In genomic region chr5:108818613-108819272, GRCh38 we compare ENCODE assay signal across 8 cellular contexts.
DNase-seq lines count a peak whose midpoint lies in the region; ATAC-seq and TF ChIP-seq lines count a peak whose summit lies in the region.

No MANE protein-coding gene starts in this region.

- intact Hi-C loops in left lung (cut with DNase I) = no loop called here

- H3K56ac ChIP-seq in mesendoderm (ENCODE audit: low read length) = no peak overlapping the region

- no peaks in the 10 kb centered on the region for H3K4me1 ChIP-seq in left lung
- no peaks in the 10 kb centered on the region for H3K4me1 ChIP-seq in mesendoderm (ENCODE audit: control insufficient read depth, low read depth, low read length)
- H3K4me1 ChIP-seq in gastroesophageal sphincter = peaks cover 0 to 56% (median 4%) of the 10 kb centered on the region in 3 donors

- no peak overlapping the region for H3K18ac ChIP-seq in mesendoderm (ENCODE audit: low read length)

- H3K79me2 ChIP-seq in mesendoderm (ENCODE audit: control insufficient read depth, insufficient read depth, low read length) = no peaks in the 10 kb centered on the region

- DNase-seq in NB4 (ENCODE audit: low read depth) = peak; percentile 20
- no peak for DNase-seq in left lung
- DNase-seq in mesendoderm = no peak
- DNase-seq in mucosa of gallbladder (ENCODE audit: low spot score) = no peak
- no peak for DNase-seq in H4 (ENCODE audit: low spot score)

- no peaks in the 10 kb centered on the region for H3K27me3 ChIP-seq in left lung
- no peaks in the 10 kb centered on the region for H3K27me3 ChIP-seq in mesendoderm (ENCODE audit: insufficient read depth, low read length, poor library complexity)
- H3K27me3 ChIP-seq in gastroesophageal sphincter = no peaks in the 10 kb centered on the region

- H2BK5ac ChIP-seq in mesendoderm (ENCODE audit: low read length) = no peak overlapping the region

- H3K27ac ChIP-seq in left lung (no peak overlapping the region), mesendoderm (ENCODE audit: low read depth, low read length) (no peak overlapping the region), gastroesophageal sphincter (no peak overlapping the region)

- ATAC-seq in GM18870 (IDR thresholded peaks at IDR 0.05; ENCODE audit: unreplicated experiment) = peak; percentile 99
- ATAC-seq in HG02588 (IDR thresholded peaks at IDR 0.05; ENCODE audit: unreplicated experiment) = peak; percentile 98
- peak; percentile 41 for ATAC-seq in left lung
- ATAC-seq in gastroesophageal sphincter = no peak

- no peak overlapping the region for H3K23ac ChIP-seq in mesendoderm (ENCODE audit: low read length)

- no peak overlapping the region for H4K8ac ChIP-seq in mesendoderm (ENCODE audit: low read depth, low read length)

- TF ChIP-seq POLR2A in NB4 (IDR thresholded peaks at IDR 0.05; ENCODE audit: extremely low read depth, insufficient read length) = no peak
- no peak for TF ChIP-seq POLR2A in gastroesophageal sphincter (IDR thresholded peaks at IDR 0.05)

- no peaks in the 10 kb centered on the region for H3K9me3 ChIP-seq in left lung
- no peaks in the 10 kb centered on the region for H3K9me3 ChIP-seq in gastroesophageal sphincter

- H3K36me3 ChIP-seq in left lung (no peaks in the 10 kb centered on the region), mesendoderm (ENCODE audit: control insufficient read depth, insufficient read depth, low read length) (no peaks in the 10 kb centered on the region), gastroesophageal sphincter (no peaks in the 10 kb centered on the region)

- H3K9ac ChIP-seq in mesendoderm (ENCODE audit: low read length) = no peak overlapping the region

- no peak overlapping the region for H4K5ac ChIP-seq in mesendoderm (ENCODE audit: low read length)

- H2BK120ac ChIP-seq in mesendoderm (ENCODE audit: low read depth, low read length) = no peak overlapping the region

- H3K4me2 ChIP-seq in mesendoderm (ENCODE audit: low read length) = no peak overlapping the region

- no peak overlapping the region for H3K4ac ChIP-seq in mesendoderm (ENCODE audit: low read depth, low read length)

- 100% methylated on average over 1 of the region's 5 CpGs for WGBS in mesendoderm (ENCODE audit: extremely low coverage, insufficient coverage, low lambda C conversion rate)
- 89 to 96% methylated on average over 3 to 5 of the region's 5 CpGs for WGBS in gastroesophageal sphincter (ENCODE audit: low coverage in 1 of 2), 2 donors

- no peaks in the 10 kb centered on the region for H3K79me1 ChIP-seq in mesendoderm (ENCODE audit: low read length)

- no peak for TF ChIP-seq CTCF in NB4 (IDR thresholded peaks at IDR 0.05; ENCODE audit: low read depth, low read length)
- no peak for TF ChIP-seq CTCF in left lung (IDR thresholded peaks at IDR 0.05)
- no peak for TF ChIP-seq CTCF in gastroesophageal sphincter (IDR thresholded peaks at IDR 0.05)

- no peak overlapping the region for H2BK15ac ChIP-seq in mesendoderm (replicated peaks; ENCODE audit: low read depth)

- H2AK5ac ChIP-seq in mesendoderm (ENCODE audit: low read length) = no peak overlapping the region

- TF ChIP-seq EP300 in gastroesophageal sphincter (IDR thresholded peaks at IDR 0.05) = no peak

- H3K4me3 ChIP-seq in NB4 (ENCODE audit: low read depth, low read length) (no peak overlapping the region), left lung (no peak overlapping the region), mesendoderm (ENCODE audit: low read length) (no peak overlapping the region), gastroesophageal sphincter (no peak overlapping the region)
